21 cellular contexts compared by ENCODE assay signal in the genomic region with DNA sequence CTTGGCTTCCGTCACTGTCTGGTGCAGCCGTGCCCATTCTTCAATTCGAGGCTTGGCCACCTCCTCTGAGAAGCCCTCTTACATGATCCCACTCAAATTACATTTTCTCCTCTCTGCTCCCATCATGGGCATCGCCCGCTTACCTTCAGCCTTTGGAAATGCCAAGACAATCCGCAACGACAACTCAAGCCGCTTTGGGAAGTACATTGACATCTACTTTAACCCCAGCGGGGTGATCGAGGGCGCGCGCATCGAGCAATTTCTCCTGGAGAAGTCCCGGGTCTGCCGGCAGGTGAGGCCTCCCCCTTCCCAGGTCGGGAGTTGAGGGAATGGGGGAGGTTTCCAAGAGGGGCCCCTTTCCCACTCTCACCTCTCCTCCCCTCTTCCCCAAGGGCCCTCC. TPM values are rescaled to one million over a fixed set of nuclear protein-coding genes. Genes with fewer than 3 reads are reported as not detected.
DNase-seq lines count a peak whose midpoint lies in the region; TF ChIP-seq lines count a peak whose summit lies in the region.
"Had no signal": no experiment of that assay in that cellular context is flagged by ENCODE, and none has a peak within 500 bp of the region (broad histone marks: within the 10 kb centered on the region; RNA-seq: fewer than 3 reads in every experiment).

No MANE protein-coding gene starts in this region.

- DNase-seq in right atrium auricular region (ENCODE audit: low spot score): peak; percentile 21
- DNase-seq in left ventricle myocardium inferior: no peak
- peak; percentile 31 for DNase-seq in ecto neural progenitor cell (ENCODE audit: low spot score)
- DNase-seq in neural progenitor cell (ENCODE audit: low spot score): no peak
- DNase-seq in stomach: peak; percentile 20
- no peak for DNase-seq in Ammon's horn (ENCODE audit: low spot score)
- no peak for DNase-seq in activated T-cell treated with anti-CD3 and anti-CD28 coated beads, Interleukin-2, amount 50 U/mL, for 24 hours
- DNase-seq in substantia nigra (lab: John Stamatoyannopoulos, UW): no peak
- DNase-seq: CD4-positive, CD25-positive, alpha-beta regulatory T cell; DMS79; GM23248; NCI-H1105; NCI-H146; NCI-H2029 treated with DMSO at 0.1 percent for 48 hours; NCI-H226; NCI-H510A treated with DMSO at 0.1 percent for 48 hours; NCI-H748 treated with DMSO at 0.1 percent for 48 hours; SHP77 treated with DMSO at 0.1 percent for 48 hours had no signal

- H3K4me3 ChIP-seq in right atrium auricular region: no peak overlapping the region
- H3K4me3 ChIP-seq in left ventricle myocardium inferior: no peak overlapping the region
- H3K4me3 ChIP-seq in neural progenitor cell: no peak overlapping the region
- no peak overlapping the region for H3K4me3 ChIP-seq in stomach
- H3K4me3 ChIP-seq: GM23248, PC-9 had no signal

- H3K36me3 Mint-ChIP-seq in neural progenitor cell: no peaks in the 10 kb centered on the region
- no peaks in the 10 kb centered on the region for H3K36me3 Mint-ChIP-seq in activated T-cell treated with anti-CD3 and anti-CD28 coated beads, Interleukin-2, amount 50 U/mL, for 24 hours (ENCODE audit: low read depth)
- H3K36me3 Mint-ChIP-seq: CD4-positive, CD25-positive, alpha-beta regulatory T cell; IgD-negative memory B cell had no signal

- H3K27me3 Mint-ChIP-seq in neural progenitor cell (ENCODE audit: insufficient read depth, low read depth): peaks cover 12% of the 10 kb centered on the region
- H3K27me3 Mint-ChIP-seq in activated T-cell treated with anti-CD3 and anti-CD28 coated beads, Interleukin-2, amount 50 U/mL, for 24 hours: no peaks in the 10 kb centered on the region

- no peaks in the 10 kb centered on the region for H4K20me1 ChIP-seq in neural progenitor cell (ENCODE audit: low read depth)

- WGBS in stomach, 5 donors: 91 to 92% (median 91%) methylated on average over 11 to 17 of the region's 17 CpGs

- no peak overlapping the region for H2AFZ ChIP-seq in neural progenitor cell (replicated peaks)
- H2AFZ ChIP-seq: GM23248, PC-9 had no signal

- H3K4me1 ChIP-seq in right atrium auricular region (peaks cover 0 to 37% of the 10 kb centered on the region in 2 donors), left ventricle myocardium inferior (peaks cover 37% of the 10 kb centered on the region), neural progenitor cell (no peaks in the 10 kb centered on the region), stomach (no peaks in the 10 kb centered on the region)

- H3K27ac Mint-ChIP-seq in neural progenitor cell: peak overlapping the region; percentile 2
- H3K27ac Mint-ChIP-seq in activated T-cell treated with anti-CD3 and anti-CD28 coated beads, Interleukin-2, amount 50 U/mL, for 24 hours: no peak overlapping the region

- H3K4me3 Mint-ChIP-seq in neural progenitor cell: peak overlapping the region; percentile 17
- H3K4me3 Mint-ChIP-seq in activated T-cell treated with anti-CD3 and anti-CD28 coated beads, Interleukin-2, amount 50 U/mL, for 24 hours: no peak overlapping the region
- H3K4me3 Mint-ChIP-seq: CD4-positive, CD25-positive, alpha-beta regulatory T cell; IgD-negative memory B cell had no signal

- no peaks in the 10 kb centered on the region for H3K79me2 ChIP-seq in neural progenitor cell (ENCODE audit: low read depth)

- H3K27ac ChIP-seq in right atrium auricular region (no peak overlapping the region), left ventricle myocardium inferior (replicated peaks) (no peak overlapping the region), neural progenitor cell (no peak overlapping the region), stomach (no peak overlapping the region), substantia nigra (ENCODE audit: low read depth, low read length, poor library complexity, severe bottlenecking) (no peak overlapping the region)
- H3K27ac ChIP-seq: GM23248, PC-9, RWPE1 had no signal

- no peak for TF ChIP-seq POLR2A in stomach (IDR thresholded peaks at IDR 0.05)

- peaks cover 7% of the 10 kb centered on the region for H3K4me1 Mint-ChIP-seq in neural progenitor cell
- H3K4me1 Mint-ChIP-seq in activated T-cell treated with anti-CD3 and anti-CD28 coated beads, Interleukin-2, amount 50 U/mL, for 24 hours (ENCODE audit: low read depth): peaks cover 12% of the 10 kb centered on the region

- TF ChIP-seq EP300 in stomach (IDR thresholded peaks at IDR 0.05): no peak

- no peak overlapping the region for H3K4me2 ChIP-seq in neural progenitor cell
- H3K4me2 ChIP-seq: PC-9 had no signal

- H3F3A ChIP-seq in neural progenitor cell (ENCODE audit: low read depth): no peaks in the 10 kb centered on the region

- H3K27me3 ChIP-seq in right atrium auricular region (no peaks in the 10 kb centered on the region), left ventricle myocardium inferior (ENCODE audit: low read depth) (no peaks in the 10 kb centered on the region), neural progenitor cell (no peaks in the 10 kb centered on the region), stomach (peaks cover 0 to 16% (median 0%) of the 10 kb centered on the region in 3 donors)

- no peaks in the 10 kb centered on the region for H3K9me3 ChIP-seq in right atrium auricular region
- no peaks in the 10 kb centered on the region for H3K9me3 ChIP-seq in left ventricle myocardium inferior (replicated peaks)
- no peaks in the 10 kb centered on the region for H3K9me3 ChIP-seq in neural progenitor cell (ENCODE audit: low read depth)
- no peaks in the 10 kb centered on the region for H3K9me3 ChIP-seq in stomach

- H3K36me3 ChIP-seq in right atrium auricular region (no peaks in the 10 kb centered on the region), left ventricle myocardium inferior (no peaks in the 10 kb centered on the region), neural progenitor cell (no peaks in the 10 kb centered on the region), stomach (no peaks in the 10 kb centered on the region)

- intact Hi-C loops in left ventricle myocardium inferior (cut with micrococcal nuclease) (no loop called here), stomach (cut with DNase I; ENCODE audit: low total_unique reads) (no loop called here)

- H3K9ac ChIP-seq in neural progenitor cell: no peak overlapping the region
- H3K9ac ChIP-seq: GM23248 had no signal

- H3K9me3 Mint-ChIP-seq in neural progenitor cell: no peaks in the 10 kb centered on the region
- no peaks in the 10 kb centered on the region for H3K9me3 Mint-ChIP-seq in activated T-cell treated with anti-CD3 and anti-CD28 coated beads, Interleukin-2, amount 50 U/mL, for 24 hours
- H3K9me3 Mint-ChIP-seq: CD4-positive, CD25-positive, alpha-beta regulatory T cell; IgD-negative memory B cell had no signal

- TF ChIP-seq CTCF in right atrium auricular region (IDR thresholded peaks at IDR 0.05): no peak
- no peak for TF ChIP-seq CTCF in left ventricle myocardium inferior (IDR thresholded peaks at IDR 0.05; ENCODE audit: borderline replicate concordance)
- TF ChIP-seq CTCF in neural progenitor cell (IDR thresholded peaks at IDR 0.05): no peak
- no peak for TF ChIP-seq CTCF in stomach (IDR thresholded peaks at IDR 0.05)

RNA-seq across cellular contexts. Expression of a gene that starts 38.3 kb away (rescaled TPM):
- total RNA-seq in right atrium auricular region (under 1 TPM; 0.52 to 0.67 TPM), left ventricle myocardium inferior (0.44 TPM), neural progenitor cell (ENCODE audit: low replicate concordance) (0.03 TPM in 1 of 2 replicates, not detected in the other), stomach (100 to 1,000 TPM in 1 of 5 donors, 1 to 10 TPM in 1, under 1 TPM in 1, not detected in 2; under 0.01 to 155 (median 2.8) TPM)
- polyA plus RNA-seq in stomach: under 1 TPM; 0.31 to 0.50 (median 0.46) TPM
- total RNA-seq: CD4-positive, CD25-positive, alpha-beta regulatory T cell; GM23248; PC-9 had no signal
- polyA plus RNA-seq: GM23248 had no signal

RNA-seq across cellular contexts. Expression of a gene that starts 47.5 kb away (rescaled TPM):
- total RNA-seq in right atrium auricular region (10 to 100 TPM; 43.3 to 46.4 TPM), left ventricle myocardium inferior (59.8 TPM), neural progenitor cell (ENCODE audit: low replicate concordance) (77.8 and 115 TPM in 2 replicates), stomach (100 to 1,000 TPM in 2 of 5 donors, 10 to 100 TPM in 3; 27.4 to 145 (median 92.2) TPM)
- polyA plus RNA-seq in stomach: 10 to 100 TPM; 18.7 to 20.7 (median 20.6) TPM

Comparison
In these comparisons a context has a peak if more than half of its experiments do, and no peak if none do; other contexts are left out.
1. DNase-seq: peak in right atrium auricular region (single experiment), ecto neural progenitor cell (single experiment) and stomach (single experiment); none in left ventricle myocardium inferior (single experiment), neural progenitor cell (single experiment), Ammon's horn (single experiment), activated T-cell treated with anti-CD3 and anti-CD28 coated beads, Interleukin-2, amount 50 U/mL, for 24 hours (single experiment) and substantia nigra (0 of 49).